12 cellular contexts compared by ENCODE assay signal in the genomic region with DNA sequence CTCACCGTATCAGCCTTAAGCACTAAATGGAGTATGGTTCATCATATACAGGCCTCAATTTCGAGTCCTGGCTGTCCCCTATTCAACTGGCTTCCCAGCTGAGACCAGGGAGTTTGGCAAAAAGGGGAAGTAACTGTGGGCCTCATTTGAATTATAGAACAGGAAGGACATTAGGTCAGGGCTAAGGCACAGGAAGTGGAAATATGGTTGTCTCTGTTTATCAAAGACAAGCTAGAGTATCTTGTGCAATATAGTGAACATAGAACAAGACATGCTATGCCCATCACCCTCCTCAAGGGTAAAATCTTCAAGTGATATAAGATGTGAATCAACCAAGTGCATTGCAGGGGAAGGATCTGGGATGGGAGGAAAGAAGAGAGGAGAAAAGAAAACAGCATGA.
DNase-seq lines count a peak whose midpoint lies in the region; ATAC-seq lines count a peak whose summit lies in the region.
"Had no signal": no experiment of that assay in that cellular context is flagged by ENCODE, and none has a peak within 500 bp of the region (broad histone marks: within the 10 kb centered on the region; RNA-seq: fewer than 3 reads in every experiment).

No MANE protein-coding gene starts in this region.

- no peaks in the 10 kb centered on the region for H4K20me1 ChIP-seq in Karpas-422 (ENCODE audit: insufficient read depth, low read depth, low read length)

- H3K4me3 Mint-ChIP-seq in activated naive CD4-positive, alpha-beta T cell treated with anti-CD3 and anti-CD28 coated beads, Interleukin-2, amount 10 ng/mL, durations not matched to agents 7 days and 5 days: no peak overlapping the region
- H3K4me3 Mint-ChIP-seq in stimulated activated memory B cell treated with anti-CD40 and anti-IgM and Interleukin-4, amounts not matched to agents 10 μg/mL and 1 μg/mL and 100 μg/mL, for 72 hours: no peak overlapping the region

- CTCF ChIA-PET in activated naive CD4-positive, alpha-beta T cell treated with anti-CD3 and anti-CD28 coated beads, Interleukin-2, amount 10 ng/mL, durations not matched to agents 7 days and 5 days (lab: Charles Lee): no interaction called here

- H3K4me2 ChIP-seq in Karpas-422 (ENCODE audit: low read depth, low read length, poor library complexity, severe bottlenecking): no peak overlapping the region

- peaks cover 9% of the 10 kb centered on the region for H3K36me3 Mint-ChIP-seq in activated naive CD4-positive, alpha-beta T cell treated with anti-CD3 and anti-CD28 coated beads, Interleukin-2, amount 10 ng/mL, durations not matched to agents 7 days and 5 days
- no peaks in the 10 kb centered on the region for H3K36me3 Mint-ChIP-seq in stimulated activated memory B cell treated with anti-CD40 and anti-IgM and Interleukin-4, amounts not matched to agents 10 μg/mL and 1 μg/mL and 100 μg/mL, for 72 hours

- no peak overlapping the region for H3K9ac ChIP-seq in Karpas-422 (ENCODE audit: low read length)

- ATAC-seq in stimulated activated memory B cell treated with anti-CD40 and anti-IgM and Interleukin-4, amounts not matched to agents 10 μg/mL and 1 μg/mL and 100 μg/mL, for 72 hours: peak; percentile 65
- no peak for ATAC-seq in GM19351 (IDR thresholded peaks at IDR 0.05; ENCODE audit: unreplicated experiment)
- ATAC-seq: foreskin keratinocyte had no signal

- 0 out of 2 replicates have a peak overlapping the region, but pooled peaks have one; percentile 17 for H3K4me3 ChIP-seq in Karpas-422 (ENCODE audit: low read length)
- H3K4me3 ChIP-seq: skin epidermis had no signal

- peak overlapping the region; percentile 43 for H3K27ac Mint-ChIP-seq in activated naive CD4-positive, alpha-beta T cell treated with anti-CD3 and anti-CD28 coated beads, Interleukin-2, amount 10 ng/mL, durations not matched to agents 7 days and 5 days
- no peak overlapping the region for H3K27ac Mint-ChIP-seq in stimulated activated memory B cell treated with anti-CD40 and anti-IgM and Interleukin-4, amounts not matched to agents 10 μg/mL and 1 μg/mL and 100 μg/mL, for 72 hours

- no peak overlapping the region for H2AFZ ChIP-seq in Karpas-422 (ENCODE audit: low read length)

- H3K36me3 ChIP-seq in Karpas-422 (ENCODE audit: insufficient read depth, low read length): no peaks in the 10 kb centered on the region
- H3K36me3 ChIP-seq: brain microvascular endothelial cell had no signal

- peaks cover 15% of the 10 kb centered on the region for H3K4me1 Mint-ChIP-seq in activated naive CD4-positive, alpha-beta T cell treated with anti-CD3 and anti-CD28 coated beads, Interleukin-2, amount 10 ng/mL, durations not matched to agents 7 days and 5 days
- peaks cover 24% of the 10 kb centered on the region for H3K4me1 Mint-ChIP-seq in stimulated activated memory B cell treated with anti-CD40 and anti-IgM and Interleukin-4, amounts not matched to agents 10 μg/mL and 1 μg/mL and 100 μg/mL, for 72 hours

- H3K27ac ChIP-seq in Karpas-422 (ENCODE audit: low read length): no peak overlapping the region
- H3K27ac ChIP-seq: brain microvascular endothelial cell, foreskin keratinocyte, skin epidermis had no signal

- H3K27me3 Mint-ChIP-seq in activated naive CD4-positive, alpha-beta T cell treated with anti-CD3 and anti-CD28 coated beads, Interleukin-2, amount 10 ng/mL, durations not matched to agents 7 days and 5 days: no peaks in the 10 kb centered on the region
- H3K27me3 Mint-ChIP-seq in stimulated activated memory B cell treated with anti-CD40 and anti-IgM and Interleukin-4, amounts not matched to agents 10 μg/mL and 1 μg/mL and 100 μg/mL, for 72 hours: peaks cover 15% of the 10 kb centered on the region

- no peak for DNase-seq in activated naive CD4-positive, alpha-beta T cell treated with anti-CD3 and anti-CD28 coated beads, Interleukin-2, amount 10 ng/mL, durations not matched to agents 7 days and 5 days
- DNase-seq in activated naive CD4-positive, alpha-beta T cell (lab: John Stamatoyannopoulos, UW): no peak
- DNase-seq in Karpas-422 (peak; percentile 66), amniotic epithelial cell (ENCODE audit: low read depth) (peak; percentile 82), NCI-H1694 treated with DMSO at 0.1 percent for 48 hours (lab: John Stamatoyannopoulos, UW) (no peak), GM03348 (ENCODE audit: low spot score) (no peak)
- DNase-seq: brain microvascular endothelial cell, foreskin keratinocyte, NCI-H2081 treated with DMSO at 0.1 percent for 48 hours had no signal

- H3K79me2 ChIP-seq in Karpas-422 (ENCODE audit: low read length): no peaks in the 10 kb centered on the region

- peaks cover 5% of the 10 kb centered on the region; the same call in 1 of the 2 replicates for H3K9me3 ChIP-seq in Karpas-422 (ENCODE audit: low read length)

- peaks cover 9% of the 10 kb centered on the region for H3K4me1 ChIP-seq in Karpas-422 (ENCODE audit: low read length)
- H3K4me1 ChIP-seq: foreskin keratinocyte had no signal

- no peaks in the 10 kb centered on the region for H3K27me3 ChIP-seq in Karpas-422 (ENCODE audit: low read length)
- H3K27me3 ChIP-seq: brain microvascular endothelial cell, foreskin keratinocyte had no signal

- H3K9me3 Mint-ChIP-seq in activated naive CD4-positive, alpha-beta T cell treated with anti-CD3 and anti-CD28 coated beads, Interleukin-2, amount 10 ng/mL, durations not matched to agents 7 days and 5 days: peaks cover 12% of the 10 kb centered on the region
- peaks cover 12% of the 10 kb centered on the region for H3K9me3 Mint-ChIP-seq in stimulated activated memory B cell treated with anti-CD40 and anti-IgM and Interleukin-4, amounts not matched to agents 10 μg/mL and 1 μg/mL and 100 μg/mL, for 72 hours

- H3K9me2 ChIP-seq in Karpas-422 (replicated peaks; ENCODE audit: insufficient read depth, low read length): no peaks in the 10 kb centered on the region

Comparison
In these comparisons a context has a peak if more than half of its experiments do, and no peak if none do; other contexts are left out.
1. DNase-seq: peak in Karpas-422 (single experiment) and amniotic epithelial cell (single experiment); none in activated naive CD4-positive, alpha-beta T cell treated with anti-CD3 and anti-CD28 coated beads, Interleukin-2, amount 10 ng/mL, durations not matched to agents 7 days and 5 days (single experiment), activated naive CD4-positive, alpha-beta T cell (0 of 4), NCI-H1694 treated with DMSO at 0.1 percent for 48 hours (single experiment) and GM03348 (single experiment).